Comparison of ENCODE assay signal across 1 cellular context in genomic region chr16:2980227-2981176, GRCh38.
A peak's percentile ranks its signal among the peaks of the same experiment; 100 is the strongest.
TF ChIP-seq lines count a peak whose summit lies in the region.

PKMYT1 (minus strand) TSS chr16:2980446; CDS start chr16:2979657, 789 bp downstream.

TF ChIP-seq in HepG2, 621 proteins besides CTCF, POLR2A, EP300 and RAD21 (continued from another document):
- TF ChIP-seq, protein P1, sequence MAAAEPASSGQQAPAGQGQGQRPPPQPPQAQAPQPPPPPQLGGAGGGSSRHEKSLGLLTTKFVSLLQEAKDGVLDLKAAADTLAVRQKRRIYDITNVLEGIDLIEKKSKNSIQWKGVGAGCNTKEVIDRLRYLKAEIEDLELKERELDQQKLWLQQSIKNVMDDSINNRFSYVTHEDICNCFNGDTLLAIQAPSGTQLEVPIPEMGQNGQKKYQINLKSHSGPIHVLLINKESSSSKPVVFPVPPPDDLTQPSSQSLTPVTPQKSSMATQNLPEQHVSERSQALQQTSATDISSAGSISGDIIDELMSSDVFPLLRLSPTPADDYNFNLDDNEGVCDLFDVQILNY (CRISPR knock-in tag; conservative IDR thresholded peaks at IDR 0.05), result peak; percentile 78
- 0 out of 2 replicates have a peak, but pooled peaks have one; percentile 76 for TF ChIP-seq CREB3 (CRISPR knock-in tag; IDR thresholded peaks at IDR 0.05)
- TF ChIP-seq BRD4 (CRISPR knock-in tag; IDR thresholded peaks at IDR 0.05), result peak; percentile 88
